In the genomic region with DNA sequence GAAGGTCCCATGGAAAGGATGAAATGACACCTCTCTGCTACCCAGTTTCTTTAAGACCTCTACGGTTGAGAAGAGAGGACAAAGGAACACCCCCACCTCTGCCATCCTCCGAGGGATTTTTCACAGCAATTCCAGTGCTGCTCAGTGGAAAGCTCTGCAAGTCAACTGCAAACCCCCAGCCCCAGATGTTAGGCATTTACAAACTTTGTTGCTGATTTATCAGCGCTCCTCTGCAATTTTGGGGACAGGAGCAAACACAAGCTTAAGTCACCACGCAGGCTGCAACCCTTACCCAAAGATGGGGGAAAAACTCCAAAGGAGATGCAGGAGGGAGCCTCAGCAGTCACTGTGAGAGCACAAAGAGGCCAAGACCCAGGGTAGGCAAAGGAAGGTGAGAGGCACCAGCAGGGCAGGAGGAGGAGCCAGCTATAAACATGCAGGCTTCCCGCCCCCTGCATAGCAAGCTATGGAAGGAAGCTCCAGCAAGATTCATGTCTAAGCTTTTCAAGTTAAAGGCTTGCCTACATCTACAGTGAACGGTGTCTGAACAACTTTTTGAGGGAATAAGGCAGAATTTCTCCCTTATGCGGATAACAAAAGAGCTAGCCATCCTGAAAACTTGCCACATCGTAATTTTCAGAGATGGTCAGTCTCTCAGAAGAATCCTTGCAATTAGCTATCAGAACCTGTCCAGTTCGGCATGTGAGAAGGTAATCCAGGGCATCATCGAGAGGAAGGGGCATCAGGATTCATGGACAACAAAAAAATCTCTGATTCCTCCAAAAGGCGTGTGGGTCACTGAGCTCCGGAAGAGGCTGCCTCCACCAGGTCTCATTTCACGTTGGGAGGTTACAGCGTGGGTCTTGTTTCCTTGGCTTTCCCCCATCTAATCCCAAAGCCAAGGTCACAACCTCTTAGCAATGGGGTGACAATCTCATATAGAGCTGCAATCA, we compare ENCODE assay signal across 8 cellular contexts. TPM values are rescaled to one million over a fixed set of nuclear protein-coding genes. Genes with fewer than 3 reads are reported as not detected.
DNase-seq lines count a peak whose midpoint lies in the region; ATAC-seq lines count a peak whose summit lies in the region.

No MANE protein-coding gene starts in this region.

- H3K4me1 ChIP-seq in subcutaneous abdominal adipose tissue (ENCODE audit: control insufficient read depth in 5 of 5, insufficient read depth in 5 of 5, low read length in 5 of 5): peaks cover 34 to 82% (median 76%) of the 10 kb centered on the region in 5 donors

- DNase-seq in NCI-H2196 (lab: John Stamatoyannopoulos, UW; ENCODE audit: unreplicated experiment): peak; percentile 10
- no peak for DNase-seq in NCI-H2196 treated with DMSO at 0.1 percent for 48 hours (lab: John Stamatoyannopoulos, UW; ENCODE audit: unreplicated experiment)
- peak; percentile 42 to 43 for DNase-seq in activated T-cell treated with anti-CD3 and anti-CD28 coated beads, Interleukin-2, amount 50 U/mL, for 72 hours
- DNase-seq in immature natural killer cell: no peak
- no peak for DNase-seq in NCI-H2171 treated with DMSO at 0.1 percent for 48 hours (lab: John Stamatoyannopoulos, UW)
- no peak for DNase-seq in RKO (ENCODE audit: low spot score)

- H3K27me3 ChIP-seq in subcutaneous abdominal adipose tissue (ENCODE audit: control insufficient read depth in 5 of 5, insufficient read depth in 4 of 5, low read length in 5 of 5): no peaks in the 10 kb centered on the region

- H3K9me3 Mint-ChIP-seq in activated T-cell treated with anti-CD3 and anti-CD28 coated beads, Interleukin-2, amount 50 U/mL, for 72 hours: no peaks in the 10 kb centered on the region
- H3K9me3 Mint-ChIP-seq in immature natural killer cell: no peaks in the 10 kb centered on the region

- H3K27me3 Mint-ChIP-seq in activated T-cell treated with anti-CD3 and anti-CD28 coated beads, Interleukin-2, amount 50 U/mL, for 72 hours (ENCODE audit: low read depth): no peaks in the 10 kb centered on the region
- peaks cover 2 to 19% (median 14%) of the 10 kb centered on the region in 3 donors for H3K27me3 Mint-ChIP-seq in immature natural killer cell (ENCODE audit: low read depth in 3 of 3)

- no peak for ATAC-seq in activated T-cell treated with anti-CD3 and anti-CD28 coated beads, Interleukin-2, amount 50 U/mL, for 72 hours (replicated peaks in 1 of 2)
- no peak for ATAC-seq in GM18868 (IDR thresholded peaks at IDR 0.05; ENCODE audit: unreplicated experiment)

- H3K36me3 ChIP-seq in subcutaneous abdominal adipose tissue (ENCODE audit: control insufficient read depth in 5 of 5, insufficient read depth in 5 of 5, low read length in 5 of 5): peaks cover 0 to 7% (median 0%) of the 10 kb centered on the region in 5 donors

- no peaks in the 10 kb centered on the region for H3K9me3 ChIP-seq in subcutaneous abdominal adipose tissue (ENCODE audit: control insufficient read depth in 5 of 5, low read length in 5 of 5)

- H3K27ac Mint-ChIP-seq in activated T-cell treated with anti-CD3 and anti-CD28 coated beads, Interleukin-2, amount 50 U/mL, for 72 hours: peak overlapping the region; percentile 79
- peak overlapping the region; percentile 10 to 71 (median 33) for H3K27ac Mint-ChIP-seq in immature natural killer cell

- peaks cover 0 to 1% of the 10 kb centered on the region in 2 donors for H3K36me3 Mint-ChIP-seq in activated T-cell treated with anti-CD3 and anti-CD28 coated beads, Interleukin-2, amount 50 U/mL, for 72 hours (ENCODE audit: insufficient read depth in 2 of 2)
- no peaks in the 10 kb centered on the region for H3K36me3 Mint-ChIP-seq in immature natural killer cell

- peaks cover 75% of the 10 kb centered on the region for H3K4me1 Mint-ChIP-seq in activated T-cell treated with anti-CD3 and anti-CD28 coated beads, Interleukin-2, amount 50 U/mL, for 72 hours (ENCODE audit: low read depth)
- peaks cover 75 to 78% of the 10 kb centered on the region in 2 donors for H3K4me1 Mint-ChIP-seq in immature natural killer cell

- H3K9ac ChIP-seq in subcutaneous abdominal adipose tissue (ENCODE audit: low read length in 5 of 5): peak overlapping the region in 4 of 5 donors; percentile 13 to 52 (median 42)

- H3K27ac ChIP-seq in subcutaneous abdominal adipose tissue (ENCODE audit: low read depth, low read length): peak overlapping the region; percentile 98

- peak overlapping the region; percentile 25 to 99 (median 54) for H3K4me3 ChIP-seq in subcutaneous abdominal adipose tissue (ENCODE audit: low read depth in 1 of 5, low read length in 5 of 5)

- peak overlapping the region; percentile 87 to 92 for H3K4me3 Mint-ChIP-seq in activated T-cell treated with anti-CD3 and anti-CD28 coated beads, Interleukin-2, amount 50 U/mL, for 72 hours
- H3K4me3 Mint-ChIP-seq in immature natural killer cell: peak overlapping the region; percentile 2 to 90 (median 88)

RNA-seq across cellular contexts. Expression of a gene that starts 3.9 kb away (rescaled TPM):
- total RNA-seq in activated T-cell treated with anti-CD3 and anti-CD28 coated beads, Interleukin-2, amount 50 U/mL, for 72 hours: 100 to 1,000 TPM; 108 to 109 TPM
- polyA plus RNA-seq in immature natural killer cell: 10 to 100 TPM; 30.6 to 51.8 (median 36.5) TPM

RNA-seq across cellular contexts. Expression of a gene that starts 24.1 kb away (rescaled TPM):
- 1 to 10 TPM; 4.8 to 5.5 TPM for total RNA-seq in activated T-cell treated with anti-CD3 and anti-CD28 coated beads, Interleukin-2, amount 50 U/mL, for 72 hours
- under 1 TPM in 2 of 3 donors, not detected in 1; 0.40 to 0.95 TPM for polyA plus RNA-seq in immature natural killer cell

Comparison
In these comparisons a context has a peak if more than half of its experiments do, and no peak if none do; other contexts are left out.
1. DNase-seq: peak in NCI-H2196 (single experiment) and activated T-cell treated with anti-CD3 and anti-CD28 coated beads, Interleukin-2, amount 50 U/mL, for 72 hours (2 of 2); none in NCI-H2196 treated with DMSO at 0.1 percent for 48 hours (single experiment), immature natural killer cell (0 of 3), NCI-H2171 treated with DMSO at 0.1 percent for 48 hours (single experiment) and RKO (single experiment).